In the genomic region with DNA sequence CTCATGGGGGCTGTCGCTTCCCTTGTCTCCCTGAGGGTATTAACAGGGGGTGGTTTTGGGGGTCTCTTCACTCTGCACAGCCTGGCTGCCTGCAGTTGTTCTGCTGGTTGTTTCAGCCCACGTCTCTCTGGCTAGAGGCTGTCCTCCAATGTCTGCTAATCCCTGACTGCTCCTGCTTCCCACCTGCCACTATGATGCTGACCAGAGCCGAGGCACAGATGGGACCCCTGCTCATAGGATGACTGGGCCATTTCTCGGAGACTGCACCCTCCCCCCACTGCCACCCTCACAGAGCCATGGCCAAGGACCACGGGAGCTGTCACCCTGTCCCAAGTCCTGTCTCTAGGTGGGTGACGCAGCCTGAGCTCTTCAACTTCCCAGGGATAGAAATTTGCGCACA, we compare ENCODE assay signal across 17 cellular contexts. TPM values are rescaled to one million over a fixed set of nuclear protein-coding genes. Genes with fewer than 3 reads are reported as not detected.
DNase-seq lines count a peak whose midpoint lies in the region; ATAC-seq and TF ChIP-seq lines count a peak whose summit lies in the region.
"Had no signal": no experiment of that assay in that cellular context is flagged by ENCODE, and none has a peak within 500 bp of the region (broad histone marks: within the 10 kb centered on the region; RNA-seq: fewer than 3 reads in every experiment).

No MANE protein-coding gene starts in this region.

- H3K36me3 Mint-ChIP-seq in CD8-positive, alpha-beta T cell = peaks cover 6% of the 10 kb centered on the region
- peaks cover 15% of the 10 kb centered on the region for H3K36me3 Mint-ChIP-seq in activated T-helper 1 cell treated with anti-CD3 and anti-CD28 coated beads, Interleukin-12 subunit alpha, Interleukin-12 subunit beta, Interleukin-2, Interleukin-4 antibody, amounts not matched to agents 30 ng/mL and 10 ng/mL and 1 ng/mL, durations not matched to agents 14 hours and 24 hours and 36 hours (ENCODE audit: low read depth)
- H3K36me3 Mint-ChIP-seq in naive thymus-derived CD8-positive, alpha-beta T cell = no peaks in the 10 kb centered on the region

- H3K36me3 ChIP-seq in BLaER1 = peaks cover 13% of the 10 kb centered on the region
- H3K36me3 ChIP-seq in CD8-positive, alpha-beta T cell (ENCODE audit: insufficient read depth, low read length) = no peaks in the 10 kb centered on the region
- H3K36me3 ChIP-seq: pancreas had no signal

- peak overlapping the region; percentile 87 for H3K27ac Mint-ChIP-seq in CD8-positive, alpha-beta T cell
- no peak overlapping the region for H3K27ac Mint-ChIP-seq in activated T-helper 1 cell treated with anti-CD3 and anti-CD28 coated beads, Interleukin-12 subunit alpha, Interleukin-12 subunit beta, Interleukin-2, Interleukin-4 antibody, amounts not matched to agents 30 ng/mL and 10 ng/mL and 1 ng/mL, durations not matched to agents 14 hours and 24 hours and 36 hours
- H3K27ac Mint-ChIP-seq in naive thymus-derived CD8-positive, alpha-beta T cell = peak overlapping the region in 8 of 10 donors; percentile 24 to 90 (median 71)

- peaks cover 65% of the 10 kb centered on the region for H3K4me1 ChIP-seq in BLaER1
- H3K4me1 ChIP-seq in CD8-positive, alpha-beta T cell (ENCODE audit: insufficient read depth, low read length) = peaks cover 32% of the 10 kb centered on the region

- intact Hi-C loops in CD8-positive, alpha-beta T cell (cut with DNase I, micrococcal nuclease) = loop anchor here in 1 of 2 experiments (10.0 kb wide), 1 partner anchor 413 kb away; the partner anchor contains the start of gene SPG7
- intact Hi-C loops in activated T-helper 1 cell treated with anti-CD3 and anti-CD28 coated beads, Interleukin-12 subunit alpha, Interleukin-12 subunit beta, Interleukin-2, Interleukin-4 antibody, amounts not matched to agents 30 ng/mL and 10 ng/mL and 1 ng/mL, durations not matched to agents 14 hours and 24 hours and 36 hours (cut with micrococcal nuclease) = no loop called here

- TF ChIP-seq CTCF in CD8-positive, alpha-beta T cell (IDR thresholded peaks at IDR 0.05) = no peak

- no peaks in the 10 kb centered on the region for H3K9me3 Mint-ChIP-seq in CD8-positive, alpha-beta T cell
- no peaks in the 10 kb centered on the region for H3K9me3 Mint-ChIP-seq in activated T-helper 1 cell treated with anti-CD3 and anti-CD28 coated beads, Interleukin-12 subunit alpha, Interleukin-12 subunit beta, Interleukin-2, Interleukin-4 antibody, amounts not matched to agents 30 ng/mL and 10 ng/mL and 1 ng/mL, durations not matched to agents 14 hours and 24 hours and 36 hours
- no peaks in the 10 kb centered on the region for H3K9me3 Mint-ChIP-seq in naive thymus-derived CD8-positive, alpha-beta T cell

- no peak overlapping the region for H3K27ac ChIP-seq in BLaER1
- no peak overlapping the region for H3K27ac ChIP-seq in CD8-positive, alpha-beta T cell (ENCODE audit: low read depth, low read length)
- H3K27ac ChIP-seq: body of pancreas, epithelial cell of prostate, pancreas had no signal

- peak overlapping the region; percentile 47 for H3K4me2 ChIP-seq in BLaER1

- CTCF ChIA-PET in CD8-positive, alpha-beta T cell (lab: Charles Lee) = no interaction called here

- H3K9me3 ChIP-seq in BLaER1 = no peaks in the 10 kb centered on the region
- H3K9me3 ChIP-seq in CD8-positive, alpha-beta T cell (ENCODE audit: low read length) = no peaks in the 10 kb centered on the region
- H3K9me3 ChIP-seq: body of pancreas, pancreas had no signal

- no peak overlapping the region for H3K4me3 ChIP-seq in BLaER1
- no peak overlapping the region for H3K4me3 ChIP-seq in CD8-positive, alpha-beta T cell (ENCODE audit: low read depth, low read length)
- H3K4me3 ChIP-seq: body of pancreas, pancreas had no signal

- H4K20me1 ChIP-seq in BLaER1 = peaks cover 14% of the 10 kb centered on the region; the same call in 1 of the 2 replicates

- POLR2A ChIA-PET in CD8-positive, alpha-beta T cell (lab: Charles Lee) = no interaction called here
- POLR2A ChIA-PET in naive thymus-derived CD8-positive, alpha-beta T cell (lab: Charles Lee) = no interaction called here

- H3K4me1 Mint-ChIP-seq in CD8-positive, alpha-beta T cell (ENCODE audit: low read depth) = peaks cover 34% of the 10 kb centered on the region
- H3K4me1 Mint-ChIP-seq in activated T-helper 1 cell treated with anti-CD3 and anti-CD28 coated beads, Interleukin-12 subunit alpha, Interleukin-12 subunit beta, Interleukin-2, Interleukin-4 antibody, amounts not matched to agents 30 ng/mL and 10 ng/mL and 1 ng/mL, durations not matched to agents 14 hours and 24 hours and 36 hours (ENCODE audit: low read depth) = peaks cover 30% of the 10 kb centered on the region
- H3K4me1 Mint-ChIP-seq in naive thymus-derived CD8-positive, alpha-beta T cell = peaks cover 8 to 35% (median 30%) of the 10 kb centered on the region in 4 donors

- no peak for ATAC-seq in CD8-positive, alpha-beta T cell
- ATAC-seq in naive thymus-derived CD8-positive, alpha-beta T cell = no peak
- ATAC-seq in activated CD4-positive, CD25-positive, alpha-beta regulatory T cell treated with anti-CD3 and anti-CD28 coated beads, Interleukin-2, amount 50 U/mL, for 24 hours = no peak
- ATAC-seq: body of pancreas, pancreas had no signal

- no peak for DNase-seq in CD8-positive, alpha-beta T cell
- no peak for DNase-seq in activated T-helper 1 cell treated with anti-CD3 and anti-CD28 coated beads, Interleukin-12 subunit alpha, Interleukin-12 subunit beta, Interleukin-2, Interleukin-4 antibody, amounts not matched to agents 30 ng/mL and 10 ng/mL and 1 ng/mL, durations not matched to agents 14 hours and 24 hours and 36 hours (ENCODE audit: low spot score)
- DNase-seq in naive thymus-derived CD8-positive, alpha-beta T cell = no peak
- no peak for DNase-seq in stimulated activated CD4-positive, alpha-beta T cell treated with anti-CD3 and anti-CD28 coated beads, Interleukin-4, amount 100 ng/mL, for 1 hour
- DNase-seq in hepatic stellate cell (ENCODE audit: low spot score) = no peak
- DNase-seq: activated effector memory CD4-positive, alpha-beta T cell treated with Interleukin-2 at 50 U/mL for 16 hours; body of pancreas; cortex of kidney; HCEC 1CT; Kasumi-1; NCI-H1105 treated with DMSO at 0.1 percent for 48 hours; stimulated activated CD4-positive, alpha-beta T cell treated with anti-CD3 and anti-CD28 coated beads, Interleukin-2, amount 100 ng/mL, for 48 hours; T1000 had no signal

- peaks cover 19% of the 10 kb centered on the region for H3K27me3 Mint-ChIP-seq in CD8-positive, alpha-beta T cell (ENCODE audit: low read depth)
- peaks cover 6% of the 10 kb centered on the region for H3K27me3 Mint-ChIP-seq in activated T-helper 1 cell treated with anti-CD3 and anti-CD28 coated beads, Interleukin-12 subunit alpha, Interleukin-12 subunit beta, Interleukin-2, Interleukin-4 antibody, amounts not matched to agents 30 ng/mL and 10 ng/mL and 1 ng/mL, durations not matched to agents 14 hours and 24 hours and 36 hours (ENCODE audit: insufficient read depth)
- H3K27me3 Mint-ChIP-seq in naive thymus-derived CD8-positive, alpha-beta T cell = peaks cover 6 to 21% (median 13%) of the 10 kb centered on the region in 5 donors

- H3K9ac ChIP-seq in BLaER1 = no peak overlapping the region

- no peaks in the 10 kb centered on the region for H3K27me3 ChIP-seq in BLaER1
- no peaks in the 10 kb centered on the region for H3K27me3 ChIP-seq in CD8-positive, alpha-beta T cell (ENCODE audit: insufficient read depth, low read length)
- H3K27me3 ChIP-seq: pancreas had no signal

- peak overlapping the region; percentile 65 for H3K4me3 Mint-ChIP-seq in CD8-positive, alpha-beta T cell
- peak overlapping the region; percentile 13 for H3K4me3 Mint-ChIP-seq in activated T-helper 1 cell treated with anti-CD3 and anti-CD28 coated beads, Interleukin-12 subunit alpha, Interleukin-12 subunit beta, Interleukin-2, Interleukin-4 antibody, amounts not matched to agents 30 ng/mL and 10 ng/mL and 1 ng/mL, durations not matched to agents 14 hours and 24 hours and 36 hours
- peak overlapping the region in 7 of 10 donors; percentile 20 to 81 (median 66) for H3K4me3 Mint-ChIP-seq in naive thymus-derived CD8-positive, alpha-beta T cell

RNA-seq across cellular contexts. Expression of gene ACSF3, which starts 1.6 kb away (rescaled TPM):
- total RNA-seq in CD8-positive, alpha-beta T cell = 10 to 100 TPM; 33.5 to 37.0 TPM
- total RNA-seq in activated T-helper 1 cell treated with anti-CD3 and anti-CD28 coated beads, Interleukin-12 subunit alpha, Interleukin-12 subunit beta, Interleukin-2, Interleukin-4 antibody, amounts not matched to agents 30 ng/mL and 10 ng/mL and 1 ng/mL, durations not matched to agents 14 hours and 24 hours and 36 hours = 37.0 and 39.0 TPM in 2 replicates
- 10 to 100 TPM; 61.5 to 64.4 TPM for total RNA-seq in naive thymus-derived CD8-positive, alpha-beta T cell
- 10 to 100 TPM; 21.3 to 44.7 (median 22.9) TPM for polyA plus RNA-seq in naive thymus-derived CD8-positive, alpha-beta T cell

Comparison
In these comparisons a context has a peak if more than half of its experiments do, and no peak if none do; other contexts are left out.
1. H3K4me3 Mint-ChIP-seq: peak in every context shown above with its lines; median percentile 66 in naive thymus-derived CD8-positive, alpha-beta T cell; 65 in CD8-positive, alpha-beta T cell; 13 in activated T-helper 1 cell treated with anti-CD3 and anti-CD28 coated beads, Interleukin-12 subunit alpha, Interleukin-12 subunit beta, Interleukin-2, Interleukin-4 antibody, amounts not matched to agents 30 ng/mL and 10 ng/mL and 1 ng/mL, durations not matched to agents 14 hours and 24 hours and 36 hours.